8 cellular contexts compared by ENCODE assay signal in the genomic region with DNA sequence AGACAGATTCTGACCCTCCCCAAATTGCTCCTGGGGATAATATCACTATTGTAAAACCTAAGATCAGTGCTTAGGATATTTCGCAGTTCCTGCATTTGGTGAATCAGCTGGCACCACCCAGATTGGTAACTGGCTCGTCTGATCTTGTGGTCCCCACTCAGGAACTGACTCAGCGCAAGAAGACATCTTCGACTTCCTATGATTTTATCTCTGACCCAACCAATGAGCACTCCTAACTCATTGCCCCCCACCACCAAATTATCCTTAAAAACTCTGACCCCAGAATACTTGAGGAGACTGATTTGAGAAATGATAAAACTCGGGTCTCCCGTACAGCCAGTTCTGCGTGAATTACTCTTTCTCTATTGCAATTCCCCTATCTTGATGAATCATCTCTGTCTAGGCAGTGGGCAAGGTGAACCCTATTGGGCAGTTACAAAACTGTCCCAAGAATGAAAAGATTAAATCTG. TPM values are rescaled to one million over a fixed set of nuclear protein-coding genes. Genes with fewer than 3 reads are reported as not detected.
DNase-seq lines count a peak whose midpoint lies in the region; ATAC-seq lines count a peak whose summit lies in the region.

No MANE protein-coding gene starts in this region.

- H3K4me1 Mint-ChIP-seq in stimulated activated memory B cell treated with anti-CD40 and anti-IgM and Interleukin-4, amounts not matched to agents 10 μg/mL and 1 μg/mL and 100 μg/mL, for 72 hours, result peaks cover 16% of the 10 kb centered on the region

- peak; percentile 62 to 69 for DNase-seq in Kasumi-1 (lab: John Stamatoyannopoulos, UW)
- peak; percentile 24 for DNase-seq in activated CD4-positive, alpha-beta T cell treated with anti-CD3 and anti-CD28 coated beads for 1 hour
- DNase-seq in NCI-H2196 (lab: John Stamatoyannopoulos, UW; ENCODE audit: unreplicated experiment), result no peak
- DNase-seq in NCI-H446 treated with DMSO at 0.1 percent for 48 hours (lab: John Stamatoyannopoulos, UW), result no peak
- DNase-seq in NCI-H748 treated with DMSO at 0.1 percent for 48 hours (lab: John Stamatoyannopoulos, UW), result no peak

- H3K36me3 Mint-ChIP-seq in stimulated activated memory B cell treated with anti-CD40 and anti-IgM and Interleukin-4, amounts not matched to agents 10 μg/mL and 1 μg/mL and 100 μg/mL, for 72 hours, result no peaks in the 10 kb centered on the region

- peak overlapping the region; percentile 66 for H3K27ac Mint-ChIP-seq in stimulated activated memory B cell treated with anti-CD40 and anti-IgM and Interleukin-4, amounts not matched to agents 10 μg/mL and 1 μg/mL and 100 μg/mL, for 72 hours

- peak; percentile 46 for ATAC-seq in esophagus mucosa
- ATAC-seq in stimulated activated memory B cell treated with anti-CD40 and anti-IgM and Interleukin-4, amounts not matched to agents 10 μg/mL and 1 μg/mL and 100 μg/mL, for 72 hours, result peak; percentile 73
- no peak for ATAC-seq in GM21423 (IDR thresholded peaks at IDR 0.05; ENCODE audit: unreplicated experiment)

- H3K27me3 Mint-ChIP-seq in stimulated activated memory B cell treated with anti-CD40 and anti-IgM and Interleukin-4, amounts not matched to agents 10 μg/mL and 1 μg/mL and 100 μg/mL, for 72 hours, result no peaks in the 10 kb centered on the region

- H3K9me3 Mint-ChIP-seq in stimulated activated memory B cell treated with anti-CD40 and anti-IgM and Interleukin-4, amounts not matched to agents 10 μg/mL and 1 μg/mL and 100 μg/mL, for 72 hours, result no peaks in the 10 kb centered on the region

- peak overlapping the region; percentile 59 for H3K4me3 Mint-ChIP-seq in stimulated activated memory B cell treated with anti-CD40 and anti-IgM and Interleukin-4, amounts not matched to agents 10 μg/mL and 1 μg/mL and 100 μg/mL, for 72 hours

RNA-seq across cellular contexts. Expression of a gene that starts 20.2 kb away (rescaled TPM):
- 75.6 TPM for total RNA-seq in esophagus mucosa

RNA-seq across cellular contexts. Expression of a gene that starts 55.7 kb away (rescaled TPM):
- total RNA-seq in esophagus mucosa, result not detected

Comparison
In these comparisons a context has a peak if more than half of its experiments do, and no peak if none do; other contexts are left out.
1. DNase-seq: peak in Kasumi-1 (2 of 2) and activated CD4-positive, alpha-beta T cell treated with anti-CD3 and anti-CD28 coated beads for 1 hour (single experiment); none in NCI-H2196 (single experiment), NCI-H446 treated with DMSO at 0.1 percent for 48 hours (single experiment) and NCI-H748 treated with DMSO at 0.1 percent for 48 hours (single experiment).